ENCODE assay signal across 42 cellular contexts in the genomic region with DNA sequence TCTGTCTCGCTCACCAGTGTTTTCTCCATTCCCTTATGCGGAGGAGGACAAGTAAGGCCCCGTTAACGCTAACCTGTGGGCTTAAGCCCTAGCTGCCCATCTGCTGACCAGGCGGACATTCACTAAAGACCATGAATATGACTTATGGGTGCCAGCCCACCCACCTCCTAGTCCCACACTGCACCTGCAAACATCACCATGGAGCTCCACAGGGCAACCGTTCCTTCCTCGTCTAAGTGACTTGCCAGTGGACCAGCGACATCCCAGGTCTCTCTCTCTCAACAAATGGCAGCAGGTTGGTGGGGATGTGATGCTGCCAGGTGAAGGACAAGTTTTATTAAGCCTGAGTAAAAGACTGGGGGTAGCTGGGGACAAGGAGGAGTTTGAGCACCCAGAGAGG. TPM values are rescaled to one million over a fixed set of nuclear protein-coding genes. Genes with fewer than 3 reads are reported as not detected.
"Had no signal": no experiment of that assay in that cellular context is flagged by ENCODE, and none has a peak within 500 bp of the region (broad histone marks: within the 10 kb centered on the region; RNA-seq: fewer than 3 reads in every experiment).

No MANE protein-coding gene starts in this region.

- H3K36me3 Mint-ChIP-seq: activated CD8-positive, alpha-beta memory T cell treated with anti-CD3 and anti-CD28 coated beads, Interleukin-2, amount 10 ng/mL, durations not matched to agents 7 days and 5 days; activated naive CD4-positive, alpha-beta T cell treated with anti-CD3 and anti-CD28 coated beads, Interleukin-2, amount 10 ng/mL, durations not matched to agents 7 days and 5 days; activated naive CD4-positive, alpha-beta T cell treated with anti-CD3 and anti-CD28 coated beads, Interleukin-2, amount 50 U/mL, for 72 hours; activated naive CD8-positive, alpha-beta T cell treated with anti-CD3 and anti-CD28 coated beads, Interleukin-2, amount 10 ng/mL, durations not matched to agents 7 days and 5 days; brain had no signal

- H3K27me3 ChIP-seq: ascending aorta, breast epithelium, cardiac muscle cell, dorsolateral prefrontal cortex, esophagus squamous epithelium, gastroesophageal sphincter, heart right ventricle had no signal

- H3K4me1 ChIP-seq: ascending aorta, breast epithelium, gastroesophageal sphincter had no signal

- H3K4me3 Mint-ChIP-seq: activated B cell treated with CpG ODN at 0.5 μM for 24 hours; activated CD8-positive, alpha-beta memory T cell treated with anti-CD3 and anti-CD28 coated beads, Interleukin-2, amount 10 ng/mL, durations not matched to agents 7 days and 5 days; activated CD8-positive, alpha-beta T cell treated with anti-CD3 and anti-CD28 coated beads for 36 hours; activated naive CD4-positive, alpha-beta T cell treated with anti-CD3 and anti-CD28 coated beads, Interleukin-2, amount 10 ng/mL, durations not matched to agents 7 days and 5 days; activated naive CD8-positive, alpha-beta T cell treated with anti-CD3 and anti-CD28 coated beads, Interleukin-2, amount 10 ng/mL, durations not matched to agents 7 days and 5 days; activated T-cell treated with anti-CD3 and anti-CD28 coated beads, Interleukin-2, amount 50 U/mL, for 24 hours; activated T-cell treated with anti-CD3 and anti-CD28 coated beads, Interleukin-2, amount 50 U/mL, for 72 hours; brain; central memory CD8-positive, alpha-beta T cell; dendritic cell treated with granulocyte-macrophage colony-stimulating factor and Interleukin-4, amounts not matched to agents 40 ng/mL and 50 ng/mL, for 4 days; effector memory CD8-positive, alpha-beta T cell; T-helper 17 cell; T-helper 2 cell treated with Interferon-gamma antibody and Interleukin-4, amounts not matched to agents 5 μg/mL and 100 μg/mL, for 36 hours had no signal

- DNase-seq: activated B cell treated with CpG ODN at 0.5 μM for 24 hours; activated CD4-positive, alpha-beta T cell treated with anti-CD3 and anti-CD28 coated beads for 48 hours; activated CD4-positive, alpha-beta T cell treated with anti-CD3 and anti-CD28 coated beads, Interleukin-2, amount 50 U/mL, for 1 hour; activated CD4-positive, alpha-beta T cell treated with anti-CD3 and anti-CD28 coated beads, Interleukin-2, amount 50 U/mL, for 48 hours; activated CD8-positive, alpha-beta memory T cell treated with anti-CD3 and anti-CD28 coated beads, Interleukin-2, amount 10 ng/mL, durations not matched to agents 7 days and 5 days; activated CD8-positive, alpha-beta memory T cell treated with anti-CD3 and anti-CD28 coated beads, Interleukin-2, amount 50 U/mL, for 4 hours; activated CD8-positive, alpha-beta T cell treated with anti-CD3 and anti-CD28 coated beads for 36 hours; activated gamma-delta T cell; activated naive CD4-positive, alpha-beta T cell; activated naive CD4-positive, alpha-beta T cell treated with anti-CD3 and anti-CD28 coated beads, Interleukin-2, amount 10 ng/mL, durations not matched to agents 7 days and 5 days; activated naive CD8-positive, alpha-beta T cell treated with anti-CD3 and anti-CD28 coated beads, Interleukin-2, amount 10 ng/mL, durations not matched to agents 7 days and 5 days; activated T-cell treated with anti-CD3 and anti-CD28 coated beads for 4 hours; activated T-cell treated with anti-CD3 and anti-CD28 coated beads, Interleukin-2, amount 50 U/mL, for 24 hours; activated T-cell treated with anti-CD3 and anti-CD28 coated beads, Interleukin-2, amount 50 U/mL, for 72 hours; dorsolateral prefrontal cortex; effector CD4-positive, alpha-beta T cell; effector memory CD8-positive, alpha-beta T cell; esophagus squamous epithelium; foreskin melanocyte; heart right ventricle; T-helper 1 cell; T-helper 17 cell; T1000; WERI-Rb-1 had no signal

- H3K9me3 ChIP-seq: ascending aorta, breast epithelium, esophagus squamous epithelium, gastroesophageal sphincter, heart right ventricle had no signal

- H3K27ac ChIP-seq: ascending aorta, breast epithelium, cardiac muscle cell, coronary artery, dorsolateral prefrontal cortex, epithelial cell of prostate, esophagus squamous epithelium, gastroesophageal sphincter, heart right ventricle, WERI-Rb-1 had no signal

- ATAC-seq: activated CD4-positive, CD25-positive, alpha-beta regulatory T cell treated with anti-CD3 and anti-CD28 coated beads, Interleukin-2, amount 50 U/mL, for 24 hours; activated CD8-positive, alpha-beta memory T cell treated with anti-CD3 and anti-CD28 coated beads, Interleukin-2, amount 10 ng/mL, durations not matched to agents 7 days and 5 days; activated CD8-positive, alpha-beta T cell treated with anti-CD3 and anti-CD28 coated beads for 36 hours; activated naive CD4-positive, alpha-beta T cell treated with anti-CD3 and anti-CD28 coated beads, Interleukin-2, amount 50 U/mL, for 72 hours; activated T-cell treated with anti-CD3 and anti-CD28 coated beads, Interleukin-2, amount 50 U/mL, for 72 hours; effector memory CD8-positive, alpha-beta T cell; gastroesophageal sphincter; heart right ventricle; T-helper 17 cell had no signal

- H3K4me3 ChIP-seq: ascending aorta, breast epithelium, cardiac muscle cell, coronary artery, dorsolateral prefrontal cortex, esophagus squamous epithelium, gastroesophageal sphincter, heart right ventricle had no signal

- H3K27ac Mint-ChIP-seq: activated B cell treated with CpG ODN at 0.5 μM for 24 hours; activated CD8-positive, alpha-beta memory T cell treated with anti-CD3 and anti-CD28 coated beads, Interleukin-2, amount 10 ng/mL, durations not matched to agents 7 days and 5 days; activated CD8-positive, alpha-beta T cell treated with anti-CD3 and anti-CD28 coated beads for 36 hours; activated naive CD4-positive, alpha-beta T cell treated with anti-CD3 and anti-CD28 coated beads, Interleukin-2, amount 10 ng/mL, durations not matched to agents 7 days and 5 days; activated naive CD4-positive, alpha-beta T cell treated with anti-CD3 and anti-CD28 coated beads, Interleukin-2, amount 50 U/mL, for 72 hours; activated naive CD8-positive, alpha-beta T cell treated with anti-CD3 and anti-CD28 coated beads, Interleukin-2, amount 10 ng/mL, durations not matched to agents 7 days and 5 days; activated T-cell treated with anti-CD3 and anti-CD28 coated beads, Interleukin-2, amount 50 U/mL, for 24 hours; activated T-cell treated with anti-CD3 and anti-CD28 coated beads, Interleukin-2, amount 50 U/mL, for 72 hours; brain; dendritic cell treated with granulocyte-macrophage colony-stimulating factor and Interleukin-4, amounts not matched to agents 40 ng/mL and 50 ng/mL, for 4 days; effector memory CD8-positive, alpha-beta T cell; T-helper 17 cell; T-helper 2 cell treated with Interferon-gamma antibody and Interleukin-4, amounts not matched to agents 5 μg/mL and 100 μg/mL, for 36 hours had no signal

- H3K27me3 Mint-ChIP-seq: activated B cell treated with CpG ODN at 0.5 μM for 24 hours; brain; central memory CD8-positive, alpha-beta T cell had no signal

- H3K36me3 ChIP-seq: ascending aorta, breast epithelium, cardiac muscle cell, esophagus squamous epithelium, heart right ventricle, WERI-Rb-1 had no signal

- H3K9me3 Mint-ChIP-seq: activated B cell treated with CpG ODN at 0.5 μM for 24 hours; activated CD8-positive, alpha-beta T cell treated with anti-CD3 and anti-CD28 coated beads for 36 hours; activated naive CD4-positive, alpha-beta T cell treated with anti-CD3 and anti-CD28 coated beads, Interleukin-2, amount 10 ng/mL, durations not matched to agents 7 days and 5 days; activated naive CD4-positive, alpha-beta T cell treated with anti-CD3 and anti-CD28 coated beads, Interleukin-2, amount 50 U/mL, for 72 hours; activated naive CD8-positive, alpha-beta T cell treated with anti-CD3 and anti-CD28 coated beads, Interleukin-2, amount 10 ng/mL, durations not matched to agents 7 days and 5 days; activated T-cell treated with anti-CD3 and anti-CD28 coated beads, Interleukin-2, amount 50 U/mL, for 24 hours; activated T-cell treated with anti-CD3 and anti-CD28 coated beads, Interleukin-2, amount 50 U/mL, for 72 hours; brain; central memory CD8-positive, alpha-beta T cell; dendritic cell treated with granulocyte-macrophage colony-stimulating factor and Interleukin-4, amounts not matched to agents 40 ng/mL and 50 ng/mL, for 4 days; effector memory CD8-positive, alpha-beta T cell; T-helper 2 cell treated with Interferon-gamma antibody and Interleukin-4, amounts not matched to agents 5 μg/mL and 100 μg/mL, for 36 hours had no signal

RNA-seq across cellular contexts. Expression of gene CCDC70, which starts 55.2 kb away (rescaled TPM):
- total RNA-seq: activated B cell treated with CpG ODN at 0.5 μM for 24 hours; activated CD8-positive, alpha-beta memory T cell treated with anti-CD3 and anti-CD28 coated beads, Interleukin-2, amount 10 ng/mL, durations not matched to agents 7 days and 5 days; activated naive CD4-positive, alpha-beta T cell treated with anti-CD3 and anti-CD28 coated beads, Interleukin-2, amount 50 U/mL, for 72 hours; activated naive CD8-positive, alpha-beta T cell treated with anti-CD3 and anti-CD28 coated beads, Interleukin-2, amount 10 ng/mL, durations not matched to agents 7 days and 5 days; ascending aorta; breast epithelium; cardiac muscle cell; cerebellum; dorsolateral prefrontal cortex; endothelial cell of umbilical vein; esophagus squamous epithelium; fibroblast of lung; fibroblast of villous mesenchyme; gastroesophageal sphincter; glomerular endothelial cell; heart right ventricle; T-helper 17 cell had no signal
- polyA plus RNA-seq: cardiac muscle cell, endothelial cell of umbilical vein, esophagus, fibroblast of lung, heart right ventricle had no signal
